ENCODE assay signal across 9 cellular contexts in genomic region chr1:115771094-115771846, GRCh38. TPM values are rescaled to one million over a fixed set of nuclear protein-coding genes. Genes with fewer than 3 reads are reported as not detected.
DNase-seq lines count a peak whose midpoint lies in the region; ATAC-seq and TF ChIP-seq lines count a peak whose summit lies in the region.
"Had no signal": no experiment of that assay in that cellular context is flagged by ENCODE, and none has a peak within 500 bp of the region (broad histone marks: within the 10 kb centered on the region; RNA-seq: fewer than 3 reads in every experiment).

No MANE protein-coding gene starts in this region.

- H3K79me2 ChIP-seq in mammary epithelial cell (ENCODE audit: insufficient read depth, low read length): no peaks in the 10 kb centered on the region

- BruUV-seq in mammary epithelial cell (replicated peaks; lab: Mats Ljungman, UMichigan): TSS peak; percentile 57

- dilution Hi-C loops in mammary epithelial cell (cut with HindIII; ENCODE audit: low sequenced_read_pairs): no loop called here

- intact Hi-C loops in mammary epithelial cell (cut with micrococcal nuclease): loop anchor here (1.0 to 5.0 kb wide), 3 partner anchors 54 to 634 kb away; no protein-coding TSS in a partner anchor

- no peaks in the 10 kb centered on the region for H3K36me3 Mint-ChIP-seq in activated T-cell treated with anti-CD3 and anti-CD28 coated beads, Interleukin-2, amount 50 U/mL, for 4 hours (ENCODE audit: insufficient read depth)
- no peaks in the 10 kb centered on the region for H3K36me3 Mint-ChIP-seq in T-cell
- H3K36me3 Mint-ChIP-seq: memory B cell had no signal

- in situ Hi-C loops in mammary epithelial cell (cut with MboI; ENCODE audit: low sequenced_read_pairs in 2 of 2): loop anchor here in 1 of 2 donors (5.0 to 10.0 kb wide), 2 partner anchors 164 to 636 kb away; no protein-coding TSS in a partner anchor

- peak; percentile 67 for DNase-seq in mammary epithelial cell
- no peak for DNase-seq in NCI-H446 (lab: John Stamatoyannopoulos, UW)
- no peak for DNase-seq in activated T-cell treated with anti-CD3 and anti-CD28 coated beads, Interleukin-2, amount 50 U/mL, for 4 hours
- no peak for DNase-seq in T-cell

- TF ChIP-seq CTCF in mammary epithelial cell (conservative IDR thresholded peaks at IDR 0.05 in 1 of 2, IDR thresholded peaks at IDR 0.05 in 1 of 2; ENCODE audit: extremely low read depth in 1 of 2, insufficient read depth in 1 of 2, low read depth in 1 of 2, low read length in 2 of 2): no peak

- no peaks in the 10 kb centered on the region for H4K20me1 ChIP-seq in mammary epithelial cell (ENCODE audit: insufficient read depth, low read length)

- peak overlapping the region; percentile 79 for H2AFZ ChIP-seq in mammary epithelial cell (ENCODE audit: low read depth, low read length)

- no peaks in the 10 kb centered on the region for H3K27me3 ChIP-seq in mammary epithelial cell (ENCODE audit: insufficient read depth, low read length)
- H3K27me3 ChIP-seq in mucosa of stomach (ENCODE audit: control insufficient read depth, insufficient read depth, low read length): no peaks in the 10 kb centered on the region

- ATAC-seq in GM19035 (IDR thresholded peaks at IDR 0.05; ENCODE audit: unreplicated experiment): peak; percentile 25
- ATAC-seq in HG03280 (IDR thresholded peaks at IDR 0.05; ENCODE audit: unreplicated experiment): peak; percentile 33
- no peak for ATAC-seq in activated T-cell treated with anti-CD3 and anti-CD28 coated beads, Interleukin-2, amount 50 U/mL, for 4 hours
- ATAC-seq in T-cell (replicated peaks in 1 of 4): no peak
- no peak for ATAC-seq in GM21423 (IDR thresholded peaks at IDR 0.05; ENCODE audit: unreplicated experiment)

- H3K4me3 ChIP-seq in mammary epithelial cell (replicated peaks in 1 of 3; ENCODE audit: insufficient read depth in 1 of 3, low read depth in 2 of 3, low read length in 3 of 3) (no peak overlapping the region), mucosa of stomach (ENCODE audit: low read length) (no peak overlapping the region)

- no peaks in the 10 kb centered on the region for H3K9me3 Mint-ChIP-seq in activated T-cell treated with anti-CD3 and anti-CD28 coated beads, Interleukin-2, amount 50 U/mL, for 4 hours
- H3K9me3 Mint-ChIP-seq in T-cell: no peaks in the 10 kb centered on the region
- H3K9me3 Mint-ChIP-seq: memory B cell had no signal

- H3K27ac ChIP-seq in mammary epithelial cell (ENCODE audit: insufficient read depth, low read depth, low read length): peak overlapping the region; percentile 86

- no peak overlapping the region for H3K4me3 Mint-ChIP-seq in activated T-cell treated with anti-CD3 and anti-CD28 coated beads, Interleukin-2, amount 50 U/mL, for 4 hours
- no peak overlapping the region for H3K4me3 Mint-ChIP-seq in T-cell
- H3K4me3 Mint-ChIP-seq: memory B cell had no signal

- CTCF ChIA-PET in mammary epithelial cell (lab: Charles Lee; ENCODE audit: low non-redundant PET) (interaction anchor here (0.5 to 1.0 kb wide), 4 partner anchors 46 to 1424 kb away, joined by 3 to 4 read pairs (median 3); no protein-coding TSS in a partner anchor), T-cell (lab: Charles Lee) (interaction anchor here (0.6 to 0.8 kb wide), 3 partner anchors 9 to 881 kb away, joined by 3 read pairs; no protein-coding TSS in a partner anchor)

- H3K36me3 ChIP-seq in mammary epithelial cell (ENCODE audit: insufficient read depth, low read length) (no peaks in the 10 kb centered on the region), mucosa of stomach (ENCODE audit: control insufficient read depth, insufficient read depth, low read length) (no peaks in the 10 kb centered on the region)

- no peak overlapping the region for H3K27ac Mint-ChIP-seq in T-cell
- H3K27ac Mint-ChIP-seq: memory B cell had no signal

- WGBS in mammary epithelial cell (ENCODE audit: low coverage, missing lambda C conversion rate): 60% methylated on average over 14 of the region's 14 CpGs

- peaks cover 10% of the 10 kb centered on the region for H3K27me3 Mint-ChIP-seq in activated T-cell treated with anti-CD3 and anti-CD28 coated beads, Interleukin-2, amount 50 U/mL, for 4 hours (ENCODE audit: low read depth)
- H3K27me3 Mint-ChIP-seq in T-cell: peaks cover 19 to 25% of the 10 kb centered on the region in 2 donors

- peak overlapping the region; percentile 39 for H3K9ac ChIP-seq in mammary epithelial cell (ENCODE audit: insufficient read depth, low read length)
- peak overlapping the region; percentile 56 for H3K9ac ChIP-seq in mucosa of stomach (ENCODE audit: low read length)

- H3K9me3 ChIP-seq in mammary epithelial cell (replicated peaks; ENCODE audit: insufficient read depth, low read length) (no peaks in the 10 kb centered on the region), mucosa of stomach (ENCODE audit: control insufficient read depth, low read length) (no peaks in the 10 kb centered on the region)

- H3K4me1 ChIP-seq in mammary epithelial cell (ENCODE audit: insufficient read depth, low read length) (peaks cover 6% of the 10 kb centered on the region), mucosa of stomach (ENCODE audit: control insufficient read depth, insufficient read depth, low read length) (peaks cover 12% of the 10 kb centered on the region)

- POLR2A ChIA-PET in T-cell (lab: Charles Lee): no interaction called here

- peak overlapping the region; percentile 26 for H3K4me2 ChIP-seq in mammary epithelial cell (ENCODE audit: insufficient read depth, low read depth, low read length)

- H3K4me1 Mint-ChIP-seq in activated T-cell treated with anti-CD3 and anti-CD28 coated beads, Interleukin-2, amount 50 U/mL, for 4 hours (ENCODE audit: low read depth): no peaks in the 10 kb centered on the region
- no peaks in the 10 kb centered on the region for H3K4me1 Mint-ChIP-seq in T-cell
- H3K4me1 Mint-ChIP-seq: memory B cell had no signal

RNA-seq across cellular contexts. Expression of gene CASQ2, which starts 2.8 kb away (rescaled TPM):
- not detected for total RNA-seq in mammary epithelial cell
- not detected for polyA plus RNA-seq in mammary epithelial cell
- polyA minus RNA-seq in mammary epithelial cell: not detected
- total RNA-seq in activated T-cell treated with anti-CD3 and anti-CD28 coated beads, Interleukin-2, amount 50 U/mL, for 4 hours: not detected
- not detected for total RNA-seq in T-cell

Comparison
In these comparisons a context has a peak if more than half of its experiments do, and no peak if none do; other contexts are left out.
1. ATAC-seq: peak in GM19035 (single experiment) and HG03280 (single experiment); none in activated T-cell treated with anti-CD3 and anti-CD28 coated beads, Interleukin-2, amount 50 U/mL, for 4 hours (0 of 2), T-cell (0 of 4) and GM21423 (single experiment).